23 cellular contexts compared by ENCODE assay signal in genomic region chr1:84841971-84842370, GRCh38. TPM values are rescaled to one million over a fixed set of nuclear protein-coding genes. Genes with fewer than 3 reads are reported as not detected.
"Had no signal": no experiment of that assay in that cellular context is flagged by ENCODE, and none has a peak within 500 bp of the region (broad histone marks: within the 10 kb centered on the region; RNA-seq: fewer than 3 reads in every experiment).

No MANE protein-coding gene starts in this region.

- H3K27ac ChIP-seq: dorsolateral prefrontal cortex, gastrocnemius medialis, neural progenitor cell, parathyroid adenoma, right lobe of liver, transverse colon, upper lobe of right lung, uterus had no signal

- H3K4me3 Mint-ChIP-seq: mesothelial cell of epicardium; naive thymus-derived CD4-positive, alpha-beta T cell; nephron; neural progenitor cell; stimulated activated memory B cell treated with anti-CD40 and anti-IgM and Interleukin-4, amounts not matched to agents 10 μg/mL and 1 μg/mL and 100 μg/mL, for 72 hours had no signal

- H3K9ac ChIP-seq: neural progenitor cell, parathyroid adenoma had no signal

- H3K4me2 ChIP-seq: neural progenitor cell had no signal

- H3K9me3 ChIP-seq: gastrocnemius medialis, right lobe of liver, transverse colon, upper lobe of right lung, uterus had no signal

- DNase-seq: dorsolateral prefrontal cortex; effector CD4-positive, alpha-beta T cell; gastrocnemius medialis; head of caudate nucleus; kidney; mesenchymal stem cell; naive thymus-derived CD4-positive, alpha-beta T cell; right lobe of liver; stimulated activated CD4-positive, alpha-beta T cell treated with anti-CD3 and anti-CD28 coated beads, Interleukin-4, amount 100 ng/mL, for 4 hours; stimulated activated naive CD8-positive, alpha-beta T cell treated with anti-CD3 and anti-CD28 coated beads, Interleukin-15, Interleukin-2, amounts not matched to agents 100 U/mL and 50 U/mL, for 24 hours; transverse colon; upper lobe of right lung; uterus had no signal

- H3K4me1 ChIP-seq: gastrocnemius medialis, neural progenitor cell, parathyroid adenoma, uterus had no signal

- H3K4me3 ChIP-seq: dorsolateral prefrontal cortex, gastrocnemius medialis, lung, neural progenitor cell, right lobe of liver, transverse colon, upper lobe of right lung, uterus had no signal

- H3K27ac Mint-ChIP-seq: naive thymus-derived CD4-positive, alpha-beta T cell; nephron; neural progenitor cell; progenitor cell of endocrine pancreas; stimulated activated memory B cell treated with anti-CD40 and anti-IgM and Interleukin-4, amounts not matched to agents 10 μg/mL and 1 μg/mL and 100 μg/mL, for 72 hours had no signal

- H3K36me3 ChIP-seq: gastrocnemius medialis, neural progenitor cell, right lobe of liver, transverse colon, upper lobe of right lung, uterus had no signal

- H3K4me1 Mint-ChIP-seq: stimulated activated memory B cell treated with anti-CD40 and anti-IgM and Interleukin-4, amounts not matched to agents 10 μg/mL and 1 μg/mL and 100 μg/mL, for 72 hours had no signal

- H3K9me3 Mint-ChIP-seq: nephron; neural progenitor cell; stimulated activated memory B cell treated with anti-CD40 and anti-IgM and Interleukin-4, amounts not matched to agents 10 μg/mL and 1 μg/mL and 100 μg/mL, for 72 hours had no signal

- H3K27me3 Mint-ChIP-seq: stimulated activated memory B cell treated with anti-CD40 and anti-IgM and Interleukin-4, amounts not matched to agents 10 μg/mL and 1 μg/mL and 100 μg/mL, for 72 hours had no signal

- H3K79me2 ChIP-seq: parathyroid adenoma had no signal

- FAIRE-seq: colon had no signal

- H2AFZ ChIP-seq: neural progenitor cell, parathyroid adenoma had no signal

- H3K27me3 ChIP-seq: gastrocnemius medialis, neural progenitor cell, right lobe of liver, transverse colon, upper lobe of right lung, uterus had no signal

- H3K36me3 Mint-ChIP-seq: mesothelial cell of epicardium, neural progenitor cell had no signal

RNA-seq across cellular contexts. Expression of gene LPAR3, which starts 51.0 kb away (rescaled TPM):
- total RNA-seq: gastrocnemius medialis, osteoblast had no signal
- polyA plus RNA-seq: liver had no signal
